Comparison of ENCODE assay signal across 27 cellular contexts in genomic region chr5:68709229-68709628, GRCh38.
DNase-seq lines count a peak whose midpoint lies in the region; ATAC-seq and TF ChIP-seq lines count a peak whose summit lies in the region.
"Had no signal": no experiment of that assay in that cellular context is flagged by ENCODE, and none has a peak within 500 bp of the region (broad histone marks: within the 10 kb centered on the region; RNA-seq: fewer than 3 reads in every experiment).

No MANE protein-coding gene starts in this region.

- in situ Hi-C loops in gastrocnemius medialis (cut with MboI; ENCODE audit: low sequenced_read_pairs in 4 of 4), result loop anchor here in 1 of 4 donors (25.0 kb wide), 1 partner anchor 422 kb away; no protein-coding TSS in a partner anchor

- H3K4me3 ChIP-seq in gastrocnemius medialis (no peak overlapping the region), H7 (ENCODE audit: insufficient read depth, low read depth, low read length) (no peak overlapping the region)
- H3K4me3 ChIP-seq: ascending aorta, pancreas, SJCRH30 had no signal

- H3K27ac ChIP-seq in cingulate gyrus (ENCODE audit: low read depth, low read length) (peak overlapping the region; percentile 49), gastrocnemius medialis (peak overlapping the region; percentile 79 to 84 (median 82))
- H3K27ac ChIP-seq: ascending aorta, pancreas, SJCRH30 had no signal

- DNase-seq in NCI-H524 treated with DMSO at 0.1 percent for 48 hours (lab: John Stamatoyannopoulos, UW) (peak; percentile 40), kidney glomerular epithelial cell (lab: John Stamatoyannopoulos, UW) (peak; percentile 6), gastrocnemius medialis (peak; percentile 48 to 81), H7 (no peak), NCI-H345 (lab: John Stamatoyannopoulos, UW) (no peak)
- no peak for DNase-seq in stimulated activated naive CD4-positive, alpha-beta T cell (lab: John Stamatoyannopoulos, UW)
- DNase-seq: activated CD4-positive, alpha-beta T cell treated with anti-CD3 and anti-CD28 coated beads for 48 hours; activated CD8-positive, alpha-beta memory T cell treated with anti-CD3 and anti-CD28 coated beads, Interleukin-2, amount 10 ng/mL, durations not matched to agents 7 days and 5 days; CD4-positive, alpha-beta memory T cell; cerebellar nuclear complex; effector memory CD4-positive, alpha-beta T cell; mesendoderm; NCI-H1092 treated with DMSO at 0.1 percent for 48 hours; NCI-H2029; NCI-H446; pancreas; SJCRH30; small intestine; stimulated activated CD4-positive, alpha-beta T cell treated with anti-CD3 and anti-CD28 coated beads, Interleukin-2, amount 100 ng/mL, for 24 hours had no signal

- no peaks in the 10 kb centered on the region for H3K9me3 ChIP-seq in gastrocnemius medialis
- H3K9me3 ChIP-seq: ascending aorta, pancreas, SJCRH30 had no signal

- intact Hi-C loops in gastrocnemius medialis (cut with DNase I; ENCODE audit: low total_unique reads), result loop anchor here (5.0 kb wide), 1 partner anchor 367 kb away; no protein-coding TSS in a partner anchor

- TF ChIP-seq POLR2A in gastrocnemius medialis (IDR thresholded peaks at IDR 0.05), result peak; percentile 12 to 72

- peaks cover 31 to 50% of the 10 kb centered on the region in 2 donors for H3K4me1 ChIP-seq in gastrocnemius medialis
- H3K4me1 ChIP-seq: ascending aorta, pancreas had no signal

- ATAC-seq in gastrocnemius medialis (peak; percentile 91), GM21529 (IDR thresholded peaks at IDR 0.05; ENCODE audit: unreplicated experiment) (no peak)
- ATAC-seq: activated CD8-positive, alpha-beta memory T cell treated with anti-CD3 and anti-CD28 coated beads, Interleukin-2, amount 10 ng/mL, durations not matched to agents 7 days and 5 days; esophagus mucosa; HepG2; natural killer cell treated with Interleukin-12 subunit alpha and Interleukin-12 subunit beta and Interleukin-15 and Interleukin-18, amount 100 ng/mL, for 72 hours; Panc1; pancreas; stimulated activated memory B cell treated with anti-CD40 and anti-IgM and Interleukin-4, amounts not matched to agents 10 μg/mL and 1 μg/mL and 100 μg/mL, for 72 hours had no signal

- H3K27me3 ChIP-seq in gastrocnemius medialis, result no peaks in the 10 kb centered on the region
- H3K27me3 ChIP-seq in H7 (ENCODE audit: control insufficient read depth, insufficient read depth, low read length), result no peaks in the 10 kb centered on the region
- H3K27me3 ChIP-seq: ascending aorta, pancreas, SJCRH30 had no signal

- H3K36me3 ChIP-seq in gastrocnemius medialis (no peaks in the 10 kb centered on the region), H7 (replicated peaks; ENCODE audit: control insufficient read depth, insufficient read depth, low read length) (no peaks in the 10 kb centered on the region)
- H3K36me3 ChIP-seq: ascending aorta, pancreas, SJCRH30 had no signal

- TF ChIP-seq CTCF in gastrocnemius medialis (IDR thresholded peaks at IDR 0.05 in 4 of 5, conservative IDR thresholded peaks at IDR 0.05 in 1 of 5), result no peak

Comparison
In these comparisons a context has a peak if more than half of its experiments do, and no peak if none do; other contexts are left out.
1. DNase-seq: peak in NCI-H524 treated with DMSO at 0.1 percent for 48 hours (single experiment), kidney glomerular epithelial cell (single experiment) and gastrocnemius medialis (2 of 2); none in stimulated activated naive CD4-positive, alpha-beta T cell (0 of 6), H7 (single experiment) and NCI-H345 (single experiment).